1 cellular context compared by ENCODE assay signal in the genomic region with DNA sequence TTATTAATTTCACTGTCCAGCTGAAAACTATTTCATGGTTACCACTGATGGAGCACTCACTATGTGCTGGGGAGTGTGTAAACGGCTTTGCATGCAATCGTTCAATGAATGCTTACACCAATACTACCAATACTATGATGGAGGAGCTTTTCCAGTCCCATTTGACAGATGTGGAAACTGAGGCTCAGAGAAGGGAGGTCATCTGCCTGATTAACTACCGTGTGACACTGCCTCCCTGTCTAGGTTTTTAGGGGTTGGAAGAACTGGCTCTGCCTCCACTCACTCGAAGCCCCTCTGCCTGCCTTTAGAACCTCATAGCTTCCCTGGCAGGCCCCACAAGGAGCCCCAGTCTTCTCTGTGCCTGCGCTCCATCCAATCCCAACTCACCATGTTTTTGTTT.
TF ChIP-seq lines count a peak whose summit lies in the region.

No MANE protein-coding gene starts in this region.

TF ChIP-seq in GM23338, 12 proteins besides CTCF, POLR2A, EP300 and RAD21 (continued from another document):
- TF ChIP-seq, protein P1, sequence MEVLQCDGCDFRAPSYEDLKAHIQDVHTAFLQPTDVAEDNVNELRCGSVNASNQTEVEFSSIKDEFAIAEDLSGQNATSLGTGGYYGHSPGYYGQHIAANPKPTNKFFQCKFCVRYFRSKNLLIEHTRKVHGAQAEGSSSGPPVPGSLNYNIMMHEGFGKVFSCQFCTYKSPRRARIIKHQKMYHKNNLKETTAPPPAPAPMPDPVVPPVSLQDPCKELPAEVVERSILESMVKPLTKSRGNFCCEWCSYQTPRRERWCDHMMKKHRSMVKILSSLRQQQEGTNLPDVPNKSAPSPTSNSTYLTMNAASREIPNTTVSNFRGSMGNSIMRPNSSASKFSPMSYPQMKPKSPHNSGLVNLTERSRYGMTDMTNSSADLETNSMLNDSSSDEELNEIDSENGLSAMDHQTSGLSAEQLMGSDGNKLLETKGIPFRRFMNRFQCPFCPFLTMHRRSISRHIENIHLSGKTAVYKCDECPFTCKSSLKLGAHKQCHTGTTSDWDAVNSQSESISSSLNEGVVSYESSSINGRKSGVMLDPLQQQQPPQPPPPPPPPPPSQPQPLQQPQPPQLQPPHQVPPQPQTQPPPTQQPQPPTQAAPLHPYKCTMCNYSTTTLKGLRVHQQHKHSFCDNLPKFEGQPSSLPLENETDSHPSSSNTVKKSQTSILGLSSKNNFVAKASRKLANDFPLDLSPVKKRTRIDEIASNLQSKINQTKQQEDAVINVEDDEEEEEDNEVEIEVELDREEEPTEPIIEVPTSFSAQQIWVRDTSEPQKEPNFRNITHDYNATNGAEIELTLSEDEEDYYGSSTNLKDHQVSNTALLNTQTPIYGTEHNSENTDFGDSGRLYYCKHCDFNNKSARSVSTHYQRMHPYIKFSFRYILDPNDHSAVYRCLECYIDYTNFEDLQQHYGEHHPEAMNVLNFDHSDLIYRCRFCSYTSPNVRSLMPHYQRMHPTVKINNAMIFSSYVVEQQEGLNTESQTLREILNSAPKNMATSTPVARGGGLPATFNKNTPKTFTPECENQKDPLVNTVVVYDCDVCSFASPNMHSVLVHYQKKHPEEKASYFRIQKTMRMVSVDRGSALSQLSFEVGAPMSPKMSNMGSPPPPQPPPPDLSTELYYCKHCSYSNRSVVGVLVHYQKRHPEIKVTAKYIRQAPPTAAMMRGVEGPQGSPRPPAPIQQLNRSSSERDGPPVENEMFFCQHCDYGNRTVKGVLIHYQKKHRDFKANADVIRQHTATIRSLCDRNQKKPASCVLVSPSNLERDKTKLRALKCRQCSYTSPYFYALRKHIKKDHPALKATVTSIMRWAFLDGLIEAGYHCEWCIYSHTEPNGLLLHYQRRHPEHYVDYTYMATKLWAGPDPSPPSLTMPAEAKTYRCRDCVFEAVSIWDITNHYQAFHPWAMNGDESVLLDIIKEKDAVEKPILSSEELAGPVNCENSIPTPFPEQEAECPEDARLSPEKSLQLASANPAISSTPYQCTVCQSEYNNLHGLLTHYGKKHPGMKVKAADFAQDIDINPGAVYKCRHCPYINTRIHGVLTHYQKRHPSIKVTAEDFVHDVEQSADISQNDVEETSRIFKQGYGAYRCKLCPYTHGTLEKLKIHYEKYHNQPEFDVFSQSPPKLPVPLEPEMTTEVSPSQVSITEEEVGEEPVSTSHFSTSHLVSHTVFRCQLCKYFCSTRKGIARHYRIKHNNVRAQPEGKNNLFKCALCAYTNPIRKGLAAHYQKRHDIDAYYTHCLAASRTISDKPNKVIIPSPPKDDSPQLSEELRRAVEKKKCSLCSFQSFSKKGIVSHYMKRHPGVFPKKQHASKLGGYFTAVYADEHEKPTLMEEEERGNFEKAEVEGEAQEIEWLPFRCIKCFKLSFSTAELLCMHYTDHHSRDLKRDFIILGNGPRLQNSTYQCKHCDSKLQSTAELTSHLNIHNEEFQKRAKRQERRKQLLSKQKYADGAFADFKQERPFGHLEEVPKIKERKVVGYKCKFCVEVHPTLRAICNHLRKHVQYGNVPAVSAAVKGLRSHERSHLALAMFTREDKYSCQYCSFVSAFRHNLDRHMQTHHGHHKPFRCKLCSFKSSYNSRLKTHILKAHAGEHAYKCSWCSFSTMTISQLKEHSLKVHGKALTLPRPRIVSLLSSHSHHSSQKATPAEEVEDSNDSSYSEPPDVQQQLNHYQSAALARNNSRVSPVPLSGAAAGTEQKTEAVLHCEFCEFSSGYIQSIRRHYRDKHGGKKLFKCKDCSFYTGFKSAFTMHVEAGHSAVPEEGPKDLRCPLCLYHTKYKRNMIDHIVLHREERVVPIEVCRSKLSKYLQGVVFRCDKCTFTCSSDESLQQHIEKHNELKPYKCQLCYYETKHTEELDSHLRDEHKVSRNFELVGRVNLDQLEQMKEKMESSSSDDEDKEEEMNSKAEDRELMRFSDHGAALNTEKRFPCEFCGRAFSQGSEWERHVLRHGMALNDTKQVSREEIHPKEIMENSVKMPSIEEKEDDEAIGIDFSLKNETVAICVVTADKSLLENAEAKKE (CRISPR knock-in tag; IDR thresholded peaks at IDR 0.05), result no peak
- no peak for TF ChIP-seq ZNF114 (CRISPR knock-in tag; IDR thresholded peaks at IDR 0.05)
